ENCODE assay signal across 1 cellular context in genomic region chr17:58329808-58330543, GRCh38.
TF ChIP-seq lines count a peak whose summit lies in the region.

No MANE protein-coding gene starts in this region.

TF ChIP-seq in SK-N-SH, 30 proteins besides CTCF, POLR2A, EP300 and RAD21 (continued from another document):
- no peak for TF ChIP-seq RCOR1 (IDR thresholded peaks at IDR 0.05; ENCODE audit: low read length)
- no peak for TF ChIP-seq TEAD4 (IDR thresholded peaks at IDR 0.05; ENCODE audit: borderline replicate concordance, insufficient read depth)
- TF ChIP-seq FOXM1 (IDR thresholded peaks at IDR 0.05; ENCODE audit: low read depth) = no peak
- no peak for TF ChIP-seq SIN3A (IDR thresholded peaks at IDR 0.05; ENCODE audit: borderline replicate concordance, low read depth, low read length)
